In the genomic region with DNA sequence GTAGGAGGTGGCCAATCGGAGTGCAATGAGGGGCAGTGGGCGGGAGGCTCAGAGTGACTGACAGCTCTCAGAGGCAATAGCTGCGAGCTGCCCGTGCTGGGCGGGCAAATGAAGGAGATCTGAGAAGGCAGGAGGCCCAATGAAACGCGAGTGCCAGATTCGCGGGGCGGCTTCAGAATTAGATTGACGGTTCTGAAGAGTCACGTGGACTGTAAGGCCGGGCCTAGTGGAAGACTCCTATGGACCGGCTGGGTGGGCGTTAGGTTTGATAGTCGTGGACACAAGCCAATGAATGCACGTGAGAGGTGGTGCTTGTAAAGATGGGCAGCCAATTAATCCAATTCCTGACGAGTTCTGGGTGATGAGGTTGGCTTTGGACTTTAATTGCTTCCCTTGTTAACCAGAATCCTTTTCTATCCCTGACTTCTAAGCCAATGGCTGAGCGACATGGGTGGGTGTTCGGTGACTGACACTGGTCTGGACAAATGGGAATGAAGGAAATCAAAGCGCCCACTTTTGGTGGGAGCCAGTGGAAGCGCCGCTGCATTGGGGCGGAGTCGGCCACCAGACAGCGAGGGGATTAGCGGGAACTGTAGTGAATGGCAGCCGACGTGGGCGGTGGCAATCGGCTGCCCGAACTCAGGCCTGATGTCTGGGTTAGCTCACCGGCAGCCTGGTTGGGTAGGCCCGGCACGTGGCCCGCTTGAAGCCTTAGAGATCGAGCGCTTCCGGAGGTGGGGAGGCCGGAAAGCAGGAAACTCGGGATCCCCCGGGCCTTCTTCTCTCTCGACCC, we compare ENCODE assay signal across 8 cellular contexts. TPM values are rescaled to one million over a fixed set of nuclear protein-coding genes. Genes with fewer than 3 reads are reported as not detected.
A peak's percentile ranks its signal among the peaks of the same experiment; 100 is the strongest.
DNase-seq lines count a peak whose midpoint lies in the region; ATAC-seq and TF ChIP-seq lines count a peak whose summit lies in the region.

No MANE protein-coding gene starts in this region.

- 5 to 6% methylated on average over 43 of the region's 43 CpGs for WGBS in heart right ventricle, 2 donors

- H3K4me1 ChIP-seq in heart right ventricle, result peaks cover 10 to 40% (median 29%) of the 10 kb centered on the region in 9 donors
- peaks cover 14% of the 10 kb centered on the region for H3K4me1 ChIP-seq in upper lobe of right lung

- peak; percentile 85 for ATAC-seq in GM18498 (IDR thresholded peaks at IDR 0.05; ENCODE audit: unreplicated experiment)
- ATAC-seq in HG02884 (IDR thresholded peaks at IDR 0.05; ENCODE audit: unreplicated experiment), result peak; percentile 88
- peak; percentile 84 to 86 (median 85) for ATAC-seq in T-cell (replicated peaks in 1 of 4)
- ATAC-seq in heart right ventricle, result peak; percentile 92 to 96 (median 96)
- ATAC-seq in upper lobe of right lung, result peak; percentile 94

- DNase-seq in NCI-H146 treated with DMSO at 0.1 percent for 48 hours (lab: John Stamatoyannopoulos, UW; ENCODE audit: unreplicated experiment), result peak; percentile 100
- peak; percentile 95 to 100 (median 99) for DNase-seq in T-cell
- DNase-seq in amniotic stem cell (lab: John Stamatoyannopoulos, UW), result peak; percentile 100
- DNase-seq in heart right ventricle, result peak; percentile 99 to 100
- peak; percentile 98 for DNase-seq in progenitor cell of endocrine pancreas (ENCODE audit: low spot score, unreplicated experiment)
- peak; percentile 99 for DNase-seq in upper lobe of right lung

- peak in 1 of 9 donors; percentile 10 for TF ChIP-seq CTCF in heart right ventricle (IDR thresholded peaks at IDR 0.05)
- no peak for TF ChIP-seq CTCF in progenitor cell of endocrine pancreas (IDR thresholded peaks at IDR 0.05; ENCODE audit: unreplicated experiment)
- TF ChIP-seq CTCF in upper lobe of right lung (IDR thresholded peaks at IDR 0.05), result no peak

- no peaks in the 10 kb centered on the region for H3K9me3 Mint-ChIP-seq in T-cell
- no peaks in the 10 kb centered on the region for H3K9me3 Mint-ChIP-seq in progenitor cell of endocrine pancreas (ENCODE audit: low read depth)

- no peaks in the 10 kb centered on the region for H3K27me3 ChIP-seq in heart right ventricle
- H3K27me3 ChIP-seq in upper lobe of right lung, result no peaks in the 10 kb centered on the region

- H3K36me3 ChIP-seq in heart right ventricle, result peaks cover 0 to 23% (median 2%) of the 10 kb centered on the region in 9 donors
- H3K36me3 ChIP-seq in upper lobe of right lung, result peaks cover 23% of the 10 kb centered on the region

- H3K4me3 Mint-ChIP-seq in T-cell (peak overlapping the region; percentile 71 to 81 (median 71)), progenitor cell of endocrine pancreas (ENCODE audit: low read depth) (peak overlapping the region; percentile 70)

- peak overlapping the region in 9 of 10 donors; percentile 1 to 90 (median 39) for H3K4me3 ChIP-seq in heart right ventricle
- H3K4me3 ChIP-seq in upper lobe of right lung, result peak overlapping the region; percentile 38

- intact Hi-C loops in heart right ventricle (cut with DNase I), result loop anchor here in 4 of 10 donors (1.0 to 10.0 kb wide), 4 partner anchors 32 to 52 kb away; a partner anchor contains a TSS
- intact Hi-C loops in upper lobe of right lung (cut with DNase I), result no loop called here

- CTCF ChIA-PET in T-cell (lab: Charles Lee), result interaction anchor here (0.5 to 1.4 kb wide), 7 partner anchors 18 to 438 kb away, joined by 3 to 9 read pairs (median 3); a partner anchor contains a TSS

- H3K27ac ChIP-seq in heart right ventricle (peak overlapping the region; percentile 32 to 94 (median 80)), upper lobe of right lung (peak overlapping the region; percentile 83)

- peak overlapping the region; percentile 85 to 97 for H3K27ac Mint-ChIP-seq in T-cell
- peak overlapping the region; percentile 90 for H3K27ac Mint-ChIP-seq in progenitor cell of endocrine pancreas

- H3K4me1 Mint-ChIP-seq in T-cell (peaks cover 37 to 45% (median 42%) of the 10 kb centered on the region in 3 donors), progenitor cell of endocrine pancreas (ENCODE audit: low read depth) (peaks cover 11% of the 10 kb centered on the region)

- H3K9me3 ChIP-seq in heart right ventricle (no peaks in the 10 kb centered on the region), upper lobe of right lung (no peaks in the 10 kb centered on the region)

- POLR2A ChIA-PET in T-cell (lab: Charles Lee), result interaction anchor here in 1 of 2 donors (1.0 to 1.1 kb wide), 3 partner anchors 33 to 56 kb away, joined by 3 to 9 read pairs (median 5); a partner anchor contains a TSS

- H3K27me3 Mint-ChIP-seq in T-cell, result no peaks in the 10 kb centered on the region
- H3K27me3 Mint-ChIP-seq in progenitor cell of endocrine pancreas, result peaks cover 7% of the 10 kb centered on the region

- H3K36me3 Mint-ChIP-seq in T-cell (peaks cover 7% of the 10 kb centered on the region), progenitor cell of endocrine pancreas (ENCODE audit: insufficient read depth) (peaks cover 6% of the 10 kb centered on the region)

RNA-seq across cellular contexts. Expression of a gene that starts 0.5 kb away (rescaled TPM):
- total RNA-seq in T-cell (100 to 1,000 TPM; 147 to 194 (median 189) TPM), heart right ventricle (100 to 1,000 TPM in 3 of 10 donors, 10 to 100 TPM in 7; 77.3 to 125 (median 90.5) TPM), progenitor cell of endocrine pancreas (419 and 436 TPM in 2 replicates), upper lobe of right lung (186 TPM)
- polyA plus RNA-seq in heart right ventricle, result 10 to 100 TPM; 50.9 to 73.7 TPM

RNA-seq across cellular contexts. Expression of a gene that starts 8.4 kb away (rescaled TPM):
- under 1 TPM in 3 of 5 donors, not detected in 2; 0.33 to 0.35 (median 0.33) TPM for total RNA-seq in T-cell
- under 1 TPM in 6 of 10 donors, not detected in 4; 0.17 to 0.48 (median 0.38) TPM for total RNA-seq in heart right ventricle
- polyA plus RNA-seq in heart right ventricle, result 1 to 10 TPM; 1.4 to 1.7 TPM
- 1.4 and 1.5 TPM in 2 replicates for total RNA-seq in progenitor cell of endocrine pancreas
- not detected for total RNA-seq in upper lobe of right lung

RNA-seq across cellular contexts. Expression of a gene that starts 32.2 kb away (rescaled TPM):
- total RNA-seq in T-cell (10 to 100 TPM; 52.6 to 63.1 (median 60.3) TPM), heart right ventricle (10 to 100 TPM; 26.4 to 36.4 (median 30.8) TPM), progenitor cell of endocrine pancreas (75.1 and 77.8 TPM in 2 replicates), upper lobe of right lung (47.4 TPM)
- 10 to 100 TPM; 23.3 to 44.8 TPM for polyA plus RNA-seq in heart right ventricle

RNA-seq across cellular contexts. Expression of a gene that starts 34.5 kb away (rescaled TPM):
- total RNA-seq in T-cell, result 10 to 100 TPM; 15.5 to 28.0 (median 25.5) TPM
- total RNA-seq in heart right ventricle, result 100 to 1,000 TPM in 5 of 10 donors, 10 to 100 TPM in 5; 72.2 to 126 (median 95.4) TPM
- 100 to 1,000 TPM in 1 of 2 donors, 10 to 100 TPM in 1; 53.4 to 104 TPM for polyA plus RNA-seq in heart right ventricle
- 75.2 and 76.2 TPM in 2 replicates for total RNA-seq in progenitor cell of endocrine pancreas
- total RNA-seq in upper lobe of right lung, result 51.4 TPM

RNA-seq across cellular contexts. Expression of a gene that starts 38.9 kb away (rescaled TPM):
- total RNA-seq in T-cell (1 to 10 TPM; 5.7 to 6.5 (median 5.9) TPM), heart right ventricle (not detected), progenitor cell of endocrine pancreas (63.0 and 71.2 TPM in 2 replicates), upper lobe of right lung (48.4 TPM)
- polyA plus RNA-seq in heart right ventricle, result under 1 TPM in 1 of 2 donors, not detected in 1; 0.28 TPM

Comparison
In these comparisons a context has a peak if more than half of its experiments do, and no peak if none do; other contexts are left out.
1. Peak in every context shown above with its lines: DNase-seq, ATAC-seq, H3K4me3 ChIP-seq and H3K27ac ChIP-seq.